Comparison of ENCODE assay signal across 1 cellular context in genomic region chr1:1181129-1181937, GRCh38.
TF ChIP-seq lines count a peak whose summit lies in the region.

No MANE protein-coding gene starts in this region.

TF ChIP-seq in H1, 55 proteins besides CTCF, POLR2A, EP300 and RAD21:
- TF ChIP-seq POLR2AphosphoS5 (IDR thresholded peaks at IDR 0.05; ENCODE audit: low read depth, low read length), result no peak
- TF ChIP-seq MAX (IDR thresholded peaks at IDR 0.05), result no peak
- TF ChIP-seq RFX5 (IDR thresholded peaks at IDR 0.05; ENCODE audit: borderline replicate concordance, low read depth, low read length), result no peak
- TF ChIP-seq ATF3 (IDR thresholded peaks at IDR 0.05; ENCODE audit: insufficient read depth, low read depth, low read length), result no peak
- TF ChIP-seq PHF8 (conservative IDR thresholded peaks at IDR 0.05; ENCODE audit: low read depth, low read length), result no peak
- TF ChIP-seq USF2 (IDR thresholded peaks at IDR 0.05; ENCODE audit: low read length), result no peak
- no peak for TF ChIP-seq CHD2 (IDR thresholded peaks at IDR 0.05; ENCODE audit: low read length)
- TF ChIP-seq CHD7 (IDR thresholded peaks at IDR 0.05; ENCODE audit: insufficient replicate concordance, low read length), result no peak
- TF ChIP-seq EGR1 (IDR thresholded peaks at IDR 0.05; ENCODE audit: borderline replicate concordance, low read depth, low read length), result no peak
- TF ChIP-seq HDAC2 (IDR thresholded peaks at IDR 0.05; ENCODE audit: borderline replicate concordance in 1 of 2, low read depth in 2 of 2, low read length in 2 of 2), result no peak
- TF ChIP-seq ZNF274 (IDR thresholded peaks at IDR 0.05; ENCODE audit: borderline replicate concordance, extremely low read depth, low read length), result no peak
- no peak for TF ChIP-seq YY1 (IDR thresholded peaks at IDR 0.05; ENCODE audit: low read depth, low read length)
- no peak for TF ChIP-seq CREB1 (IDR thresholded peaks at IDR 0.05)
- TF ChIP-seq TAF7 (optimal IDR thresholded peaks at IDR 0.05; ENCODE audit: borderline replicate concordance, low read depth, low read length), result no peak
